Comparison of ENCODE assay signal across 12 cellular contexts in the genomic region with DNA sequence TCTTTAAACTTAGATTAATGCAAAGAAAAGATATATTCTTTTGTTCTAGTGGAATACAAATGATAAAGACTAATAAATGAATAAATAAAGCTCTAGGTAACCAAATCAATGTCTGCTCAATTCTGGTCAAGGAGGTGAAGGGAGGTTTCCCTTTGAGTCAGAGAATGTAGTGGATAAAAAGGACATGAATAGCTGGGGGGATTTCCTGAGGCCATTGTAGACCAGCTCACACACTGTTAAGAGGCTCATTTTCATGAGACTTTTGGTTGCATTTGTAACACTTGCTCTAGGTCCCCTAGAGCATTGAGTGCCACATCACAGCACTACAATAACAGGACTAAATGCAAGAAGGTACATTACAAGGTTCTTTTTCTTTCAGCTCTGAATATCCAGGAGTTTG.
A peak's percentile ranks its signal among the peaks of the same experiment; 100 is the strongest.
DNase-seq lines count a peak whose midpoint lies in the region; ATAC-seq, FAIRE-seq and TF ChIP-seq lines count a peak whose summit lies in the region.
"Had no signal": no experiment of that assay in that cellular context is flagged by ENCODE, and none has a peak within 500 bp of the region (broad histone marks: within the 10 kb centered on the region; RNA-seq: fewer than 3 reads in every experiment).

No MANE protein-coding gene starts in this region.

- intact Hi-C loops in psoas muscle (cut with DNase I) = no loop called here

- DNase-seq in GM12865 (ENCODE audit: low read depth) = peak; percentile 87
- DNase-seq in GM19239 (ENCODE audit: insufficient read length, low spot score) = no peak
- no peak for DNase-seq in MG63
- DNase-seq in AG08396 (ENCODE audit: low spot score) = no peak
- no peak for DNase-seq in psoas muscle
- DNase-seq in SHP77 (lab: John Stamatoyannopoulos, UW) = no peak
- DNase-seq: mesendoderm, NCI-H2227 treated with DMSO at 0.1 percent for 48 hours had no signal

- peak; percentile 76 for FAIRE-seq in GM19239 (lab: Jason Lieb, UNC)
- FAIRE-seq: bronchial epithelial cell, K562 had no signal

- H3K9me3 ChIP-seq in MG63 (no peaks in the 10 kb centered on the region), psoas muscle (no peaks in the 10 kb centered on the region)

- H3K4me1 ChIP-seq in psoas muscle = peaks cover 10% of the 10 kb centered on the region

- H3K4me3 ChIP-seq in GM12865 (ENCODE audit: low read depth, low read length) = no peak overlapping the region
- no peak overlapping the region for H3K4me3 ChIP-seq in MG63
- H3K4me3 ChIP-seq in psoas muscle = no peak overlapping the region
- H3K4me3 ChIP-seq: K562 had no signal

- ATAC-seq in HG02610 (IDR thresholded peaks at IDR 0.05; ENCODE audit: unreplicated experiment) (peak; percentile 97), HG03442 (IDR thresholded peaks at IDR 0.05; ENCODE audit: unreplicated experiment) (peak; percentile 96), psoas muscle (no peak)
- ATAC-seq: K562 had no signal

- no peak for TF ChIP-seq CTCF in GM12865 (IDR thresholded peaks at IDR 0.05; ENCODE audit: insufficient read depth, low read depth, low read length, missing control alignments)
- no peak for TF ChIP-seq CTCF in psoas muscle (IDR thresholded peaks at IDR 0.05)

- H3K27me3 ChIP-seq in MG63 (no peaks in the 10 kb centered on the region), psoas muscle (ENCODE audit: insufficient read depth in 3 of 3, low read length in 2 of 3) (no peaks in the 10 kb centered on the region)

- H3K27ac ChIP-seq in psoas muscle = no peak overlapping the region

- no peaks in the 10 kb centered on the region for H3K36me3 ChIP-seq in MG63
- H3K36me3 ChIP-seq in psoas muscle (ENCODE audit: insufficient read depth in 1 of 2, low read depth in 1 of 2) = no peaks in the 10 kb centered on the region

Comparison
In these comparisons a context has a peak if more than half of its experiments do, and no peak if none do; other contexts are left out.
1. ATAC-seq: peak in HG02610 (single experiment) and HG03442 (single experiment); none in psoas muscle (0 of 4).